In genomic region chr15:87619161-87619960, GRCh38 we compare ENCODE assay signal across 13 cellular contexts.
DNase-seq lines count a peak whose midpoint lies in the region; ATAC-seq, FAIRE-seq and TF ChIP-seq lines count a peak whose summit lies in the region.
"Had no signal": no experiment of that assay in that cellular context is flagged by ENCODE, and none has a peak within 500 bp of the region (broad histone marks: within the 10 kb centered on the region; RNA-seq: fewer than 3 reads in every experiment).

No MANE protein-coding gene starts in this region.

- ATAC-seq in A549 (peak; percentile 74 to 77), IMR-90 (ENCODE audit: low read depth) (peak; percentile 68), GM19452 (IDR thresholded peaks at IDR 0.05; ENCODE audit: unreplicated experiment) (no peak), GM18511 (IDR thresholded peaks at IDR 0.05; ENCODE audit: unreplicated experiment) (no peak)
- ATAC-seq: T-cell had no signal

- H3K4me1 ChIP-seq in A549 (0 out of 3 replicates have a peak, but pooled peaks cover 4% of the 10 kb centered on the region), IMR-90 (ENCODE audit: control insufficient read depth, insufficient read depth, low read length) (no peaks in the 10 kb centered on the region)

- H2BK120ac ChIP-seq in IMR-90 (ENCODE audit: low read depth, low read length) = no peak overlapping the region

- 56% methylated on average over 9 of the region's 9 CpGs for WGBS in A549 (ENCODE audit: missing lambda C conversion rate)
- WGBS in IMR-90 (ENCODE audit: extremely low coverage in 2 of 2, insufficient read length in 1 of 2), 2 experiments = no CpG with 5 or more reads among the region's 9 CpGs

- H2BK15ac ChIP-seq in IMR-90 (ENCODE audit: low read depth, low read length) = no peak overlapping the region

- no peak overlapping the region for H3K14ac ChIP-seq in IMR-90 (replicated peaks; ENCODE audit: low read depth, low read length)

- H3K4me3 ChIP-seq in A549 (no peak overlapping the region), IMR-90 (ENCODE audit: insufficient read depth, low read depth, low read length) (no peak overlapping the region)

- TF ChIP-seq POLR2A in A549 (IDR thresholded peaks at IDR 0.05; ENCODE audit: low read length) = no peak
- no peak for TF ChIP-seq POLR2A in IMR-90 (IDR thresholded peaks at IDR 0.05; ENCODE audit: low read depth, low read length)
- no peak for TF ChIP-seq POLR2A in GM12891 (IDR thresholded peaks at IDR 0.05; ENCODE audit: low read depth, low read length)

- no peak overlapping the region for H3K4me3 Mint-ChIP-seq in T-helper 2 cell treated with Interferon-gamma antibody and Interleukin-4, amounts not matched to agents 5 μg/mL and 100 μg/mL, for 36 hours
- H3K4me3 Mint-ChIP-seq: CD8-positive, alpha-beta memory T cell; T-cell had no signal

- no peak for TF ChIP-seq EP300 in A549 (IDR thresholded peaks at IDR 0.05)

- H3K27me3 Mint-ChIP-seq in T-helper 2 cell treated with Interferon-gamma antibody and Interleukin-4, amounts not matched to agents 5 μg/mL and 100 μg/mL, for 36 hours (ENCODE audit: low read depth) = no peaks in the 10 kb centered on the region

- H2AFZ ChIP-seq in IMR-90 (replicated peaks; ENCODE audit: low read length, poor library complexity) = no peak overlapping the region

- H2AK5ac ChIP-seq in IMR-90 (ENCODE audit: low read depth, low read length) = no peak overlapping the region

- 0 out of 3 replicates have a peak overlapping the region, but pooled peaks have one; percentile 12 for H3K4me2 ChIP-seq in A549
- H3K4me2 ChIP-seq in IMR-90 (ENCODE audit: low read depth, low read length) = no peak overlapping the region

- intact Hi-C loops in IMR-90 (cut with micrococcal nuclease) = loop anchor here (1.0 to 10.0 kb wide), 2 partner anchors 9 to 255 kb away; no protein-coding TSS in a partner anchor

- no peak overlapping the region for H3K9ac ChIP-seq in IMR-90 (ENCODE audit: low read depth, low read length)

- no peak overlapping the region for H3K56ac ChIP-seq in IMR-90 (ENCODE audit: extremely low read depth, insufficient read depth, low read length)

- no peaks in the 10 kb centered on the region for H3K79me1 ChIP-seq in IMR-90 (ENCODE audit: low read depth in 1 of 2, low read length in 2 of 2)

- peaks cover 6% of the 10 kb centered on the region for H3K4me1 Mint-ChIP-seq in T-helper 2 cell treated with Interferon-gamma antibody and Interleukin-4, amounts not matched to agents 5 μg/mL and 100 μg/mL, for 36 hours (ENCODE audit: low read depth)

- no peak overlapping the region for H3K27ac Mint-ChIP-seq in T-helper 2 cell treated with Interferon-gamma antibody and Interleukin-4, amounts not matched to agents 5 μg/mL and 100 μg/mL, for 36 hours
- H3K27ac Mint-ChIP-seq: CD8-positive, alpha-beta memory T cell; T-cell had no signal

- no peak overlapping the region for H2BK5ac ChIP-seq in IMR-90 (ENCODE audit: low read depth, low read length, poor library complexity, severe bottlenecking)

- H4K20me1 ChIP-seq in IMR-90 (ENCODE audit: insufficient read depth, low read length) = no peaks in the 10 kb centered on the region

- no peaks in the 10 kb centered on the region for H3K9me1 ChIP-seq in IMR-90 (ENCODE audit: insufficient read depth, low read length)

- TF ChIP-seq RAD21 in A549 (conservative IDR thresholded peaks at IDR 0.05 in 1 of 2, IDR thresholded peaks at IDR 0.05 in 1 of 2) (no peak), IMR-90 (IDR thresholded peaks at IDR 0.05; ENCODE audit: low read length) (no peak)

- dilution Hi-C loops in IMR-90 (cut with HindIII; ENCODE audit: low sequenced_read_pairs, unreplicated experiment) = no loop called here

- H3K27me3 ChIP-seq in IMR-90 (ENCODE audit: control insufficient read depth, insufficient read depth, low read length) = no peaks in the 10 kb centered on the region

- no peaks in the 10 kb centered on the region for H3K36me3 Mint-ChIP-seq in T-helper 2 cell treated with Interferon-gamma antibody and Interleukin-4, amounts not matched to agents 5 μg/mL and 100 μg/mL, for 36 hours (ENCODE audit: low read depth)
- H3K36me3 Mint-ChIP-seq: T-cell had no signal

- FAIRE-seq in A549 (lab: Jason Lieb, UNC) (no peak), GM12891 (lab: Jason Lieb, UNC) (no peak)

- H2BK20ac ChIP-seq in IMR-90 (ENCODE audit: low read depth, low read length) = no peak overlapping the region

- TF ChIP-seq CTCF in A549 (IDR thresholded peaks at IDR 0.05) (no peak), IMR-90 (conservative IDR thresholded peaks at IDR 0.05; ENCODE audit: low read depth, low read length) (no peak)

- H4K5ac ChIP-seq in IMR-90 (ENCODE audit: low read depth, low read length) = no peak overlapping the region

- no peaks in the 10 kb centered on the region for H3K36me3 ChIP-seq in IMR-90 (ENCODE audit: control insufficient read depth, insufficient read depth, low read length)

- no peaks in the 10 kb centered on the region for H3K9me3 Mint-ChIP-seq in T-helper 2 cell treated with Interferon-gamma antibody and Interleukin-4, amounts not matched to agents 5 μg/mL and 100 μg/mL, for 36 hours

- H3K4ac ChIP-seq in IMR-90 (ENCODE audit: low read depth, low read length) = no peak overlapping the region

- H3K9me3 ChIP-seq in A549 (no peaks in the 10 kb centered on the region), IMR-90 (ENCODE audit: control insufficient read depth, insufficient read depth, low read length) (peaks cover 5% of the 10 kb centered on the region)

- H4K91ac ChIP-seq in IMR-90 (ENCODE audit: insufficient read depth, low read depth, low read length) = no peak overlapping the region

- POLR2A ChIA-PET in A549 (lab: Yijun Ruan, JAX) = no interaction called here
- POLR2A ChIA-PET in IMR-90 (lab: Charles Lee; ENCODE audit: unreplicated experiment) = interaction anchor here (0.6 kb wide), 1 partner anchor 717 kb away, joined by 3 read pairs; no protein-coding TSS in a partner anchor

- in situ Hi-C loops in IMR-90 (cut with MboI; ENCODE audit: low sequenced_read_pairs) = no loop called here

- BruUV-seq in IMR-90 (replicated peaks; lab: Mats Ljungman, UMichigan) = no TSS peak

- no peak overlapping the region for H2AK9ac ChIP-seq in IMR-90 (replicated peaks; ENCODE audit: low read depth, low read length, poor library complexity)

- CTCF ChIA-PET in A549 (lab: Yijun Ruan, JAX) (interaction anchor here (1.0 kb wide), 1 partner anchor 25 kb away, joined by 3 read pairs; no protein-coding TSS in a partner anchor), IMR-90 (lab: Yijun Ruan, JAX) (interaction anchor here (0.7 kb wide), 1 partner anchor 147 kb away, joined by 4 read pairs; no protein-coding TSS in a partner anchor)

- no peak overlapping the region for H3K18ac ChIP-seq in IMR-90 (ENCODE audit: low read depth, low read length)

- peak in 1 of 2 experiments; percentile 44 for DNase-seq in A549 (ENCODE audit: low read depth in 1 of 2, low spot score in 1 of 2)
- peak; percentile 44 for DNase-seq in IMR-90
- peak; percentile 30 for DNase-seq in brain pericyte (ENCODE audit: low read depth, low spot score)
- peak; percentile 45 for DNase-seq in left kidney (ENCODE audit: low read depth, low spot score)
- DNase-seq in GM12891 (ENCODE audit: insufficient read length, low spot score) = no peak
- DNase-seq in T-helper 2 cell treated with Interferon-gamma antibody and Interleukin-4, amounts not matched to agents 5 μg/mL and 100 μg/mL, for 36 hours (ENCODE audit: low spot score) = no peak
- DNase-seq: activated T-cell treated with anti-CD3 and anti-CD28 coated beads, Interleukin-2, amount 50 U/mL, for 48 hours; CD8-positive, alpha-beta memory T cell; effector memory CD4-positive, alpha-beta T cell; NCI-H1436 treated with DMSO at 0.1 percent for 48 hours; T-cell had no signal

- H4K8ac ChIP-seq in IMR-90 (ENCODE audit: low read depth in 2 of 2, low read length in 2 of 2) = no peak overlapping the region

- no peak overlapping the region for H3K23ac ChIP-seq in IMR-90 (ENCODE audit: low read depth, low read length)

- peak overlapping the region in 1 of 2 experiments; percentile 29; a peak in 2 of 6 replicates for H3K27ac ChIP-seq in A549
- no peak overlapping the region for H3K27ac ChIP-seq in IMR-90 (ENCODE audit: insufficient read depth, low read length)

TF ChIP-seq in A549, 52 proteins besides CTCF, POLR2A, EP300 and RAD21:
- TF ChIP-seq CBX2 (IDR thresholded peaks at IDR 0.05; ENCODE audit: borderline replicate concordance, low read depth) = no peak
- no peak for TF ChIP-seq FOSL2 (IDR thresholded peaks at IDR 0.05)
- peak; percentile 35 for TF ChIP-seq FOSL2 (CRISPR knock-in tag; IDR thresholded peaks at IDR 0.05)
- TF ChIP-seq EHF (CRISPR knock-in tag; IDR thresholded peaks at IDR 0.05) = no peak
- TF ChIP-seq GATA3 (IDR thresholded peaks at IDR 0.05; ENCODE audit: borderline replicate concordance) = peak; percentile 68
- TF ChIP-seq HDAC2 (IDR thresholded peaks at IDR 0.05) = no peak
TF ChIP-seq in A549: peak in this region for 2.

TF ChIP-seq in IMR-90, 13 proteins besides CTCF, POLR2A, EP300 and RAD21 (continues in another document):
- TF ChIP-seq MXI1 (IDR thresholded peaks at IDR 0.05; ENCODE audit: borderline replicate concordance, low read depth, low read length) = no peak
- TF ChIP-seq BHLHE40 (IDR thresholded peaks at IDR 0.05; ENCODE audit: low read depth, low read length) = no peak
- no peak for TF ChIP-seq USF2 (IDR thresholded peaks at IDR 0.05; ENCODE audit: low read depth, low read length)
- no peak for TF ChIP-seq MAFK (IDR thresholded peaks at IDR 0.05; ENCODE audit: low read depth, low read length)
- no peak for TF ChIP-seq CHD1 (IDR thresholded peaks at IDR 0.05; ENCODE audit: low read depth, low read length)

TF ChIP-seq in GM12891, 5 proteins besides CTCF, POLR2A, EP300 and RAD21:
- TF ChIP-seq TAF1 (IDR thresholded peaks at IDR 0.05; ENCODE audit: low read depth, low read length) (no peak), PAX5 (IDR thresholded peaks at IDR 0.05; ENCODE audit: insufficient read depth, low read length, severe bottlenecking) (no peak), SPI1 (IDR thresholded peaks at IDR 0.05; ENCODE audit: low read depth, low read length) (no peak), POU2F2 (IDR thresholded peaks at IDR 0.05; ENCODE audit: low read depth, low read length) (no peak), POLR2AphosphoS5 (IDR thresholded peaks at IDR 0.05; ENCODE audit: low read depth, low read length) (no peak)

Comparison
In these comparisons a context has a peak if more than half of its experiments do, and no peak if none do; other contexts are left out.
1. ATAC-seq: peak in A549 (2 of 2) and IMR-90 (single experiment); none in GM19452 (single experiment) and GM18511 (single experiment).
2. DNase-seq: peak in IMR-90 (single experiment), brain pericyte (single experiment) and left kidney (single experiment); none in GM12891 (single experiment) and T-helper 2 cell treated with Interferon-gamma antibody and Interleukin-4, amounts not matched to agents 5 μg/mL and 100 μg/mL, for 36 hours (single experiment).